19 cellular contexts compared by ENCODE assay signal in genomic region chr7:51326646-51327286, GRCh38. TPM values are rescaled to one million over a fixed set of nuclear protein-coding genes. Genes with fewer than 3 reads are reported as not detected.
"Had no signal": no experiment of that assay in that cellular context is flagged by ENCODE, and none has a peak within 500 bp of the region (broad histone marks: within the 10 kb centered on the region; RNA-seq: fewer than 3 reads in every experiment).

No MANE protein-coding gene starts in this region.

- H3K4me1 Mint-ChIP-seq: activated naive CD4-positive, alpha-beta T cell treated with anti-CD3 and anti-CD28 coated beads, Interleukin-2, amount 10 ng/mL, durations not matched to agents 7 days and 5 days had no signal

- H3K27ac ChIP-seq: epithelial cell of prostate, heart right ventricle, left lung, upper lobe of right lung had no signal

- H3K36me3 ChIP-seq: gastrocnemius medialis, heart right ventricle, left lung, upper lobe of right lung had no signal

- H3K4me1 ChIP-seq: heart right ventricle, left lung had no signal

- DNase-seq: activated CD4-positive, alpha-beta T cell treated with anti-CD3 and anti-CD28 coated beads for 48 hours; activated CD8-positive, alpha-beta memory T cell treated with anti-CD3 and anti-CD28 coated beads for 24 hours; activated naive CD4-positive, alpha-beta T cell treated with anti-CD3 and anti-CD28 coated beads, Interleukin-2, amount 10 ng/mL, durations not matched to agents 7 days and 5 days; central memory CD4-positive, alpha-beta T cell; cortex of kidney; effector memory CD4-positive, alpha-beta T cell; gastrocnemius medialis; heart right ventricle; islet precursor cell; left lung; stimulated activated CD4-positive, alpha-beta T cell treated with anti-CD3 and anti-CD28 coated beads, Interleukin-12 subunit alpha, Interleukin-12 subunit beta, amount 100 ng/mL, for 4 hours; stimulated activated naive CD4-positive, alpha-beta T cell; substantia nigra; upper lobe of right lung had no signal

- H3K4me3 Mint-ChIP-seq: activated naive CD4-positive, alpha-beta T cell treated with anti-CD3 and anti-CD28 coated beads, Interleukin-2, amount 10 ng/mL, durations not matched to agents 7 days and 5 days; nephron had no signal

- H3K9me3 Mint-ChIP-seq: activated naive CD4-positive, alpha-beta T cell treated with anti-CD3 and anti-CD28 coated beads, Interleukin-2, amount 10 ng/mL, durations not matched to agents 7 days and 5 days; nephron had no signal

- ATAC-seq: gastrocnemius medialis, heart right ventricle, left lung, sciatic nerve, upper lobe of right lung had no signal

- H3K27ac Mint-ChIP-seq: activated naive CD4-positive, alpha-beta T cell treated with anti-CD3 and anti-CD28 coated beads, Interleukin-2, amount 10 ng/mL, durations not matched to agents 7 days and 5 days; nephron had no signal

- H3K4me3 ChIP-seq: gastrocnemius medialis, heart right ventricle, left lung, upper lobe of right lung had no signal

- H3K36me3 Mint-ChIP-seq: activated naive CD4-positive, alpha-beta T cell treated with anti-CD3 and anti-CD28 coated beads, Interleukin-2, amount 10 ng/mL, durations not matched to agents 7 days and 5 days had no signal

- H3K9me3 ChIP-seq: gastrocnemius medialis, heart right ventricle, left lung, upper lobe of right lung had no signal

- H3K27me3 ChIP-seq: gastrocnemius medialis, upper lobe of right lung had no signal

RNA-seq across cellular contexts. Expression of gene COBL, which starts 10.2 kb away (rescaled TPM):
- total RNA-seq: pulmonary artery endothelial cell; T-helper 1 cell treated with Interleukin-12 subunit alpha and Interleukin-12 subunit beta and Interleukin-4 antibody, amounts not matched to agents 30 ng/mL and 1 ng/mL, for 36 hours had no signal
